Comparison of ENCODE assay signal across 10 cellular contexts in the genomic region with DNA sequence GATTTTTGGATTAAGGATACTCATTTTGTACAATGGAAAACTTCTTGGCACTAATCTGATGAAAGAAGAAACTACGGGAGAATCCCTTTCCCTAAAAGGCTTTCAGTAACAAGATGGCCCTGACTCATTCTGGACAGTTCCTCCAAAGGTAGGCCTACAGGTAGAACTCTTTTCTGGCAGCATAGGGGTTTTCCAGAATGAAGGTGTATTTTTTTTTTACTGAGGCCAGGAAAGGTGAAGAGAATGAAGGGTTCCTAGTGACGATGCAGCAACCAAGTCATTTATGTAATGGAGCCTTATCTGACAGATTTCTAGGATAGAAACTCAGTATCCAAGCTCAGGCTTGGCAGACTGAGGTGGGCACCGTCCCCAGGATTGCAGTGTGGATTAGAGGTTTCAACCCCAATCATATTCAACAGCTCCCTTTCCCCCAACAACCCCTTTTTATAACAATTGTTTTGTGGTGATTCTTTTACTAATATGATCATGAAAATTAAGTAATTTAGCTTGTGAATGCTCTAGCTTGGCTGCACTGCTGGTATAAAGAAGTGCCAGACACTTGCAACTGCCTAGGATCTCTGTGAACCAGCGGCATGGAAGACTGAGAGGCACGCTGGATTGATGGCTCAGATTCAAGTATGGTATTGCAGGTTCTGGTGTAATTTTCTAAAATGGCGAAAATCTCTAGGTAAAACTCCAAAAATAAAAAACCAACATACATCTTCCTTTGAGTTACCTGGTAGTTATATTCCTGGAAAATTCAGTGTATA. TPM values are rescaled to one million over a fixed set of nuclear protein-coding genes. Genes with fewer than 3 reads are reported as not detected.
DNase-seq lines count a peak whose midpoint lies in the region; FAIRE-seq and TF ChIP-seq lines count a peak whose summit lies in the region.
"Had no signal": no experiment of that assay in that cellular context is flagged by ENCODE, and none has a peak within 500 bp of the region (broad histone marks: within the 10 kb centered on the region; RNA-seq: fewer than 3 reads in every experiment).

No MANE protein-coding gene starts in this region.

- no peaks in the 10 kb centered on the region for H3K27me3 Mint-ChIP-seq in endodermal cell (ENCODE audit: insufficient read depth)
- no peaks in the 10 kb centered on the region for H3K27me3 Mint-ChIP-seq in progenitor cell of endocrine pancreas

- no peak for DNase-seq in PC-9
- no peak for DNase-seq in endodermal cell
- no peak for DNase-seq in progenitor cell of endocrine pancreas (ENCODE audit: low spot score, unreplicated experiment)
- no peak for DNase-seq in RCC 7860 (ENCODE audit: low spot score)
- no peak for DNase-seq in HuH-7 (ENCODE audit: low spot score)
- DNase-seq in NCI-H510A (lab: John Stamatoyannopoulos, UW): no peak
- DNase-seq in activated CD4-positive, CD25-positive, alpha-beta regulatory T cell treated with anti-CD3 and anti-CD28 coated beads, Interleukin-2, amount 50 U/mL, for 72 hours: no peak
- DNase-seq: NCI-H1436 had no signal

- no peak overlapping the region for H2AFZ ChIP-seq in PC-9

- H3K79me2 ChIP-seq in DOHH2 (ENCODE audit: control insufficient read depth, low read length): peaks cover 17% of the 10 kb centered on the region
- peaks cover 12% of the 10 kb centered on the region for H3K79me2 ChIP-seq in PC-9 (ENCODE audit: low read depth)

- H3K36me3 ChIP-seq in DOHH2 (ENCODE audit: control insufficient read depth, low read length) (peaks cover 14% of the 10 kb centered on the region), PC-9 (ENCODE audit: low read depth) (no peaks in the 10 kb centered on the region), endodermal cell (ENCODE audit: control insufficient read depth, insufficient read depth, low read length) (no peaks in the 10 kb centered on the region)

- H3K4me3 Mint-ChIP-seq in endodermal cell: peak overlapping the region; percentile 85
- H3K4me3 Mint-ChIP-seq in progenitor cell of endocrine pancreas (ENCODE audit: low read depth): no peak overlapping the region

- peak overlapping the region; percentile 16 for H3K9ac ChIP-seq in endodermal cell (ENCODE audit: extremely low read depth, low read length, poor library complexity, severe bottlenecking)

- H3K9me3 Mint-ChIP-seq in endodermal cell: no peaks in the 10 kb centered on the region
- H3K9me3 Mint-ChIP-seq in progenitor cell of endocrine pancreas (ENCODE audit: low read depth): no peaks in the 10 kb centered on the region

- H3K27ac ChIP-seq in DOHH2 (ENCODE audit: low read depth, low read length) (peak overlapping the region; percentile 88), PC-9 (peak overlapping the region; percentile 91), endodermal cell (ENCODE audit: low read depth, low read length) (no peak overlapping the region)

- no peaks in the 10 kb centered on the region for H3K36me3 Mint-ChIP-seq in endodermal cell (ENCODE audit: low read depth)
- H3K36me3 Mint-ChIP-seq in progenitor cell of endocrine pancreas (ENCODE audit: insufficient read depth): peaks cover 5% of the 10 kb centered on the region

- H3K27me3 ChIP-seq in DOHH2 (ENCODE audit: control insufficient read depth, low read length) (no peaks in the 10 kb centered on the region), PC-9 (ENCODE audit: insufficient read depth, low read depth) (no peaks in the 10 kb centered on the region), endodermal cell (ENCODE audit: control insufficient read depth, insufficient read depth, low read length, poor library complexity, severe bottlenecking) (no peaks in the 10 kb centered on the region)

- H3K4me1 Mint-ChIP-seq in endodermal cell (peaks cover 10% of the 10 kb centered on the region), progenitor cell of endocrine pancreas (ENCODE audit: low read depth) (peaks cover 10% of the 10 kb centered on the region)

- no peak for FAIRE-seq in RCC 7860 (lab: Jason Lieb, UNC)

- intact Hi-C loops in PC-9 (cut with micrococcal nuclease; ENCODE audit: unreplicated experiment): loop anchor here (5.0 kb wide), 2 partner anchors 130 to 570 kb away; no protein-coding TSS in a partner anchor

- BruUV-seq in PC-9 (replicated peaks; lab: Mats Ljungman, UMichigan): no TSS peak

- H3K4me1 ChIP-seq in DOHH2 (ENCODE audit: control insufficient read depth, low read length): peaks cover 68% of the 10 kb centered on the region
- H3K4me1 ChIP-seq in PC-9 (replicated peaks; ENCODE audit: insufficient read depth): peaks cover 35% of the 10 kb centered on the region
- H3K4me1 ChIP-seq in endodermal cell (ENCODE audit: control insufficient read depth, insufficient read depth, low read length): no peaks in the 10 kb centered on the region

- H3K9me3 ChIP-seq in DOHH2 (ENCODE audit: control insufficient read depth, insufficient read depth, low read length) (no peaks in the 10 kb centered on the region), PC-9 (ENCODE audit: insufficient read depth, low read depth) (no peaks in the 10 kb centered on the region), endodermal cell (ENCODE audit: control insufficient read depth, low read length) (no peaks in the 10 kb centered on the region)
- H3K9me3 ChIP-seq: mucosa of descending colon had no signal

- H3K4me3 ChIP-seq in DOHH2 (ENCODE audit: low read length) (peak overlapping the region; percentile 69), PC-9 (peak overlapping the region; percentile 88; the same call in 1 of the 2 replicates), endodermal cell (ENCODE audit: low read length) (no peak overlapping the region)

- peak overlapping the region; percentile 99 for H3K4me2 ChIP-seq in DOHH2 (ENCODE audit: low read length)
- H3K4me2 ChIP-seq in PC-9: peak overlapping the region; percentile 94

- TF ChIP-seq CTCF in DOHH2 (IDR thresholded peaks at IDR 0.05; ENCODE audit: low read depth, low read length, poor library complexity, severe bottlenecking) (no peak), PC-9 (conservative IDR thresholded peaks at IDR 0.05) (no peak), endodermal cell (conservative IDR thresholded peaks at IDR 0.05) (no peak), progenitor cell of endocrine pancreas (IDR thresholded peaks at IDR 0.05; ENCODE audit: unreplicated experiment) (no peak)

- CTCF ChIA-PET in PC-9 (lab: Charles Lee): interaction anchor here (0.6 kb wide), 1 partner anchor 9 kb away, joined by 3 read pairs; a partner anchor contains a TSS

- H3K27ac Mint-ChIP-seq in endodermal cell: peak overlapping the region; percentile 87
- peak overlapping the region; percentile 64 for H3K27ac Mint-ChIP-seq in progenitor cell of endocrine pancreas

- no peaks in the 10 kb centered on the region for H3K9me2 ChIP-seq in DOHH2 (replicated peaks; ENCODE audit: control insufficient read depth, low read length)
- H3K9me2 ChIP-seq in PC-9 (ENCODE audit: insufficient read depth): no peaks in the 10 kb centered on the region

- 94 to 100% methylated on average over 3 to 5 of the region's 6 CpGs for WGBS in endodermal cell (ENCODE audit: insufficient coverage in 1 of 2, insufficient read length in 1 of 2), 2 experiments

- H4K20me1 ChIP-seq in DOHH2 (ENCODE audit: control insufficient read depth, insufficient read depth, low read depth, low read length) (no peaks in the 10 kb centered on the region), PC-9 (ENCODE audit: insufficient read depth) (no peaks in the 10 kb centered on the region)

- H3F3A ChIP-seq in DOHH2 (ENCODE audit: control insufficient read depth, insufficient read depth) (peaks cover 34% of the 10 kb centered on the region), PC-9 (ENCODE audit: insufficient read depth, low read depth) (peaks cover 31% of the 10 kb centered on the region; the same call in 1 of the 2 replicates)

- POLR2A ChIA-PET in PC-9 (lab: Charles Lee; ENCODE audit: unreplicated experiment): no interaction called here

RNA-seq across cellular contexts. Expression of a gene that starts 8.7 kb away (rescaled TPM):
- total RNA-seq in PC-9 (2021) (17.4 and 21.3 TPM in 2 replicates), endodermal cell (10 to 100 TPM in 1 of 2 donors, 1 to 10 TPM in 1; 5.7 to 13.1 TPM), progenitor cell of endocrine pancreas (12.1 and 18.2 TPM in 2 replicates)
- 8.8 TPM for polyA plus RNA-seq in endodermal cell (2013, experiment 1 of 2)
- polyA plus RNA-seq in endodermal cell (2013, experiment 2 of 2): 11.8 TPM

RNA-seq across cellular contexts. Expression of a gene that starts 16.3 kb away (rescaled TPM):
- total RNA-seq in PC-9 (2021) (606 and 685 TPM in 2 replicates), endodermal cell (10 to 100 TPM; 66.5 to 74.3 TPM), progenitor cell of endocrine pancreas (133 and 139 TPM in 2 replicates)
- polyA plus RNA-seq in endodermal cell (2013, experiment 1 of 2): 92.9 TPM
- 89.3 TPM for polyA plus RNA-seq in endodermal cell (2013, experiment 2 of 2)

RNA-seq across cellular contexts. Expression of a gene that starts 16.5 kb away (rescaled TPM):
- total RNA-seq in PC-9 (2021): 0.61 and 2.0 TPM in 2 replicates
- total RNA-seq in endodermal cell: under 1 TPM in 1 of 2 donors, not detected in 1; 0.26 TPM
- polyA plus RNA-seq in endodermal cell (2013, experiment 1 of 2): 0.11 TPM
- polyA plus RNA-seq in endodermal cell (2013, experiment 2 of 2): not detected
- total RNA-seq in progenitor cell of endocrine pancreas: 0.73 TPM in 1 of 2 replicates, not detected in the other
